Comparison of ENCODE assay signal across 22 cellular contexts in genomic region chr10:99403674-99404073, GRCh38. TPM values are rescaled to one million over a fixed set of nuclear protein-coding genes. Genes with fewer than 3 reads are reported as not detected.
DNase-seq lines count a peak whose midpoint lies in the region; ATAC-seq and TF ChIP-seq lines count a peak whose summit lies in the region.
"Had no signal": no experiment of that assay in that cellular context is flagged by ENCODE, and none has a peak within 500 bp of the region (broad histone marks: within the 10 kb centered on the region; RNA-seq: fewer than 3 reads in every experiment).

No MANE protein-coding gene starts in this region.

- DNase-seq in Daoy (ENCODE audit: low read depth), result peak; percentile 19
- DNase-seq in NOMO-1 treated with DMSO at 0.1 percent for 48 hours (lab: John Stamatoyannopoulos, UW; ENCODE audit: unreplicated experiment), result peak; percentile 64
- DNase-seq in foreskin keratinocyte, result peak; percentile 45 to 63
- DNase-seq in NCI-H748 (lab: John Stamatoyannopoulos, UW; ENCODE audit: unreplicated experiment), result no peak
- no peak for DNase-seq in omental fat pad (ENCODE audit: low spot score)
- DNase-seq in activated T-cell treated with anti-CD3 and anti-CD28 coated beads, Interleukin-2, amount 50 U/mL, for 48 hours, result no peak
- DNase-seq: ACHN; activated CD4-positive, alpha-beta memory T cell treated with anti-CD3 and anti-CD28 coated beads, Interleukin-2, amount 10 ng/mL, durations not matched to agents 7 days and 5 days; activated naive CD8-positive, alpha-beta T cell treated with anti-CD3 and anti-CD28 coated beads, Interleukin-2, amount 10 ng/mL, durations not matched to agents 7 days and 5 days; activated T-cell treated with anti-CD3 and anti-CD28 coated beads, Interleukin-2, amount 50 U/mL, for 72 hours; CD8-positive, alpha-beta memory T cell; DND-41; Karpas-422; mucosa of descending colon; NCI-H1694 treated with DMSO at 0.1 percent for 48 hours; NCI-H446 treated with DMSO at 0.1 percent for 48 hours; occipital lobe; sigmoid colon; stimulated activated CD4-positive, alpha-beta T cell treated with anti-CD3 and anti-CD28 coated beads, Interleukin-1b, Interleukin-23, amount 100 ng/mL, for 48 hours; uterus had no signal

- no peaks in the 10 kb centered on the region for H3K27me3 ChIP-seq in foreskin keratinocyte
- H3K27me3 ChIP-seq: sigmoid colon, uterus had no signal

- ATAC-seq in HG02885 (IDR thresholded peaks at IDR 0.05; ENCODE audit: poor library complexity, unreplicated experiment) (peak; percentile 45), foreskin keratinocyte (peak; percentile 89), HG03159 (IDR thresholded peaks at IDR 0.05; ENCODE audit: unreplicated experiment) (no peak), omental fat pad (ENCODE audit: low FRiP score) (no peak)
- ATAC-seq: activated T-cell treated with anti-CD3 and anti-CD28 coated beads, Interleukin-2, amount 50 U/mL, for 72 hours; mucosa of descending colon had no signal

- TF ChIP-seq CTCF in foreskin keratinocyte (conservative IDR thresholded peaks at IDR 0.05) (no peak), omental fat pad (IDR thresholded peaks at IDR 0.05) (no peak)

- H3K27ac ChIP-seq in foreskin keratinocyte, result no peak overlapping the region
- H3K27ac ChIP-seq: sigmoid colon, uterus had no signal

- H3K4me1 ChIP-seq in foreskin keratinocyte, result no peaks in the 10 kb centered on the region
- H3K4me1 ChIP-seq: sigmoid colon, uterus had no signal

RNA-seq across cellular contexts. Expression of gene GOT1, which starts 26.8 kb away (rescaled TPM):
- 37.7 and 38.8 TPM in 2 replicates for total RNA-seq in Daoy (2014; rRNA removed; shearing (Covaris generic))
- total RNA-seq in foreskin keratinocyte (38.5 and 42.9 TPM in 2 replicates), omental fat pad (10 to 100 TPM in 3 of 4 donors, 1 to 10 TPM in 1; 10.0 to 18.1 (median 14.5) TPM)
- 34.3 and 41.5 TPM in 2 replicates for polyA plus RNA-seq in foreskin keratinocyte

Comparison
In these comparisons a context has a peak if more than half of its experiments do, and no peak if none do; other contexts are left out.
1. DNase-seq: peak in Daoy (single experiment), NOMO-1 treated with DMSO at 0.1 percent for 48 hours (single experiment) and foreskin keratinocyte (2 of 2); none in NCI-H748 (single experiment), omental fat pad (single experiment) and activated T-cell treated with anti-CD3 and anti-CD28 coated beads, Interleukin-2, amount 50 U/mL, for 48 hours (0 of 2).
2. ATAC-seq: peak in HG02885 (single experiment) and foreskin keratinocyte (single experiment); none in HG03159 (single experiment) and omental fat pad (single experiment).